Comparison of ENCODE assay signal across 8 cellular contexts in the genomic region with DNA sequence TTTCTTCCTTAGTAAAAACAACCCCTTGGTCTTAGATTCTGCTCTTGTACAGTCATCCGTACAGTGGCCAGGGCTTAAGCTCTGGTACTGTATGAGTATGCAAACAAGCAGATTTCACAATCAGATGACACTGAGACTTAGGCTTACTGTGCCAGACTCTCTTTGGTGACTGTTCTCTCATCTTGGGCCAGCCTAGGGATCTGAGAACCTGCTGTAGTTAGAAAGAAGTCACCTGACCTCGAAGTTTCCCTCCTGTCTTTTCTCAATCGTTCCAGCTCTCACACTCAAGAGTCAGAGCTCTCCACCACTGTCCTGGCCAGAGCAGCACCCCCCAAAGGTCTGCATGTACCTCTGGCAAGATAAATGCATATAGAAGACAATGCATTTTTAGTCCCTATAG.
DNase-seq lines count a peak whose midpoint lies in the region; ATAC-seq, FAIRE-seq and TF ChIP-seq lines count a peak whose summit lies in the region.

No MANE protein-coding gene starts in this region.

- no peaks in the 10 kb centered on the region for H3K4me1 ChIP-seq in HepG2 (ENCODE audit: insufficient read depth, low read length)
- no peaks in the 10 kb centered on the region for H3K4me1 ChIP-seq in Caco-2

- no peak for FAIRE-seq in HepG2 (lab: Jason Lieb, UNC)

- intact Hi-C loops in HepG2 (cut with micrococcal nuclease; ENCODE audit: unreplicated experiment) (no loop called here), Caco-2 (cut with micrococcal nuclease; ENCODE audit: unreplicated experiment) (no loop called here)

- no peak overlapping the region for H3K9ac ChIP-seq in HepG2 (ENCODE audit: insufficient read depth, low read depth, low read length)

- TF ChIP-seq POLR2A in GM18505 (IDR thresholded peaks at IDR 0.05; ENCODE audit: borderline replicate concordance, extremely low read depth, insufficient read depth, insufficient read length) (no peak), HepG2 (IDR thresholded peaks at IDR 0.05; ENCODE audit: insufficient read depth in 1 of 2, low read depth in 2 of 2, low read length in 2 of 2) (no peak)

- no peak overlapping the region for H3K27ac ChIP-seq in HepG2 (ENCODE audit: extremely low read length, insufficient read depth, low read length)

- no peak for TF ChIP-seq EP300 in HepG2 (IDR thresholded peaks at IDR 0.05; ENCODE audit: low read depth in 2 of 2, low read length in 2 of 2)
- TF ChIP-seq EP300 in HepG2 (CRISPR knock-in tag; IDR thresholded peaks at IDR 0.05; ENCODE audit: borderline replicate concordance), result no peak

- H3K4me1 Mint-ChIP-seq in Caco-2 (ENCODE audit: low read depth, unreplicated experiment), result no peaks in the 10 kb centered on the region

- H3K4me3 Mint-ChIP-seq in Caco-2 (ENCODE audit: unreplicated experiment), result no peak overlapping the region

- no TSS peak for BruUV-seq in HepG2 (replicated peaks; lab: Mats Ljungman, UMichigan)
- no TSS peak for BruUV-seq in Caco-2 (replicated peaks; lab: Mats Ljungman, UMichigan)

- CTCF ChIA-PET in HepG2 (lab: Yijun Ruan, JAX; ENCODE audit: low intra/inter-chr PET ratio, low total read pairs) (no interaction called here), HEK293T (lab: Yijun Ruan, JAX) (no interaction called here), Caco-2 (lab: Charles Lee) (no interaction called here)

- H2AFZ ChIP-seq in HepG2 (ENCODE audit: low read length), result no peak overlapping the region

- no peaks in the 10 kb centered on the region for H3K79me2 ChIP-seq in HepG2 (ENCODE audit: insufficient read depth, low read length)

- H3K4me2 ChIP-seq in HepG2 (ENCODE audit: low read depth, low read length), result no peak overlapping the region

- H3K27me3 ChIP-seq in HepG2 (ENCODE audit: control insufficient read depth in 1 of 2, insufficient read depth in 2 of 2, low read length in 2 of 2) (peaks cover 0 to 21% of the 10 kb centered on the region in 2 experiments; a peak in 2 of 5 replicates), Caco-2 (replicated peaks; ENCODE audit: control insufficient read depth, insufficient read depth, low read length) (peaks cover 4% of the 10 kb centered on the region)

- DNase-seq in amniotic stem cell (lab: John Stamatoyannopoulos, UW) (peak; percentile 76), HepG2 (ENCODE audit: low spot score) (no peak), SK-N-DZ (ENCODE audit: low spot score) (no peak), HEK293T (ENCODE audit: extremely low spot score) (no peak), Caco-2 (no peak), SHP77 treated with DMSO at 0.1 percent for 48 hours (lab: John Stamatoyannopoulos, UW) (no peak)

- in situ Hi-C loops in HepG2 (cut with HindIII; ENCODE audit: extremely low pct_ligation_motif_present, low pct_unique_long_range_greater_than_20kb), result no loop called here

- no peak for TF ChIP-seq RAD21 in HepG2 (CRISPR knock-in tag; IDR thresholded peaks at IDR 0.05)

- WGBS in HepG2 (ENCODE audit: low lambda C conversion rate), result 6% methylated on average over 3 of the region's 3 CpGs

- TF ChIP-seq CTCF in HepG2 (CRISPR knock-in tag; IDR thresholded peaks at IDR 0.05), result no peak
- no peak for TF ChIP-seq CTCF in Caco-2 (IDR thresholded peaks at IDR 0.05; ENCODE audit: insufficient read depth in 1 of 2, low read depth in 1 of 2, low read length in 1 of 2, severe bottlenecking in 1 of 2, unreplicated experiment in 1 of 2)

- no peak overlapping the region for H3K27ac Mint-ChIP-seq in Caco-2 (ENCODE audit: unreplicated experiment)

- H3K9me3 ChIP-seq in HepG2 (ENCODE audit: low read length) (no peaks in the 10 kb centered on the region), Caco-2 (no peaks in the 10 kb centered on the region)

- H3K27me3 Mint-ChIP-seq in Caco-2 (ENCODE audit: insufficient read depth, unreplicated experiment), result peaks cover 59% of the 10 kb centered on the region

- POLR2A ChIA-PET in HepG2 (lab: Yijun Ruan, JAX) (no interaction called here), HEK293T (lab: Yijun Ruan, JAX) (no interaction called here), Caco-2 (lab: Charles Lee) (no interaction called here)

- no peaks in the 10 kb centered on the region for H3K9me3 Mint-ChIP-seq in Caco-2 (ENCODE audit: unreplicated experiment)

- no peaks in the 10 kb centered on the region for H4K20me1 ChIP-seq in HepG2 (ENCODE audit: insufficient read depth, low read length)

- no peaks in the 10 kb centered on the region for H3K36me3 ChIP-seq in HepG2 (replicated peaks in 1 of 2; ENCODE audit: control insufficient read depth in 1 of 2, insufficient read depth in 2 of 2, low read length in 2 of 2)
- H3K36me3 ChIP-seq in Caco-2 (ENCODE audit: control insufficient read depth, insufficient read depth, low read length), result no peaks in the 10 kb centered on the region

- no peaks in the 10 kb centered on the region for H3K36me3 Mint-ChIP-seq in Caco-2 (ENCODE audit: insufficient read depth, unreplicated experiment)

- ATAC-seq in GM18505 (IDR thresholded peaks at IDR 0.05; ENCODE audit: unreplicated experiment) (peak; percentile 61), HG02973 (IDR thresholded peaks at IDR 0.05; ENCODE audit: unreplicated experiment) (peak; percentile 71), HepG2 (peak; percentile 83)

- H3K4me3 ChIP-seq in HepG2 (replicated peaks in 1 of 3; ENCODE audit: insufficient read depth in 1 of 3, low read depth in 2 of 3, low read length in 3 of 3) (no peak overlapping the region), Caco-2 (ENCODE audit: low read depth, low read length) (no peak overlapping the region)

TF ChIP-seq in HepG2, 621 proteins besides CTCF, POLR2A, EP300 and RAD21:
- TF ChIP-seq NKX3-1 (CRISPR knock-in tag; IDR thresholded peaks at IDR 0.05) (no peak), CEBPG (CRISPR knock-in tag; IDR thresholded peaks at IDR 0.05) (peak; percentile 40), CEBPB (IDR thresholded peaks at IDR 0.05; ENCODE audit: borderline replicate concordance, low read depth, low read length) (peak; percentile 76)

TF ChIP-seq in HEK293T, 16 proteins besides CTCF, POLR2A, EP300 and RAD21:
- TF ChIP-seq FOXM1 (IDR thresholded peaks at IDR 0.05; ENCODE audit: borderline replicate concordance) (no peak), TARDBP (IDR thresholded peaks at IDR 0.05) (no peak), HDGF (IDR thresholded peaks at IDR 0.05; ENCODE audit: borderline replicate concordance) (no peak), ZNF384 (IDR thresholded peaks at IDR 0.05) (no peak)
